11 cellular contexts compared by ENCODE assay signal in the genomic region with DNA sequence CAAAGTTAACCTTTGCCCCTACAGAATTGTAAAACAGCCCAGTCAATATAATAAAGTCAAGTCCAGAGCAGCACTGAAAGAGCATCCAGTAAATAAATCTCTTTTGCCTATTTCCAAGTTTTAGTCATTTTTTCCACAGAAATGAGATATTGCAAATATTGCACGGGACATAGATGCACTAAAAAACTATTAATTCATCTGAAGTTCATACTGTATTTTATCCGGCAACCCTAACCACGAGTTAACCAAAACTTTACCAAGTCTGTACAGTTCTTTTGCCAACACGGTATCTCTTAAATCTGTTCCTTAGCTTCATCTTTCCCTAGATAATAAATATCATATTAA. TPM values are rescaled to one million over a fixed set of nuclear protein-coding genes. Genes with fewer than 3 reads are reported as not detected.
DNase-seq lines count a peak whose midpoint lies in the region; ATAC-seq, FAIRE-seq and TF ChIP-seq lines count a peak whose summit lies in the region.
"Had no signal": no experiment of that assay in that cellular context is flagged by ENCODE, and none has a peak within 500 bp of the region (broad histone marks: within the 10 kb centered on the region; RNA-seq: fewer than 3 reads in every experiment).

No MANE protein-coding gene starts in this region.

- no peak overlapping the region; a peak in 1 of 22 replicates for H3K4me2 ChIP-seq in BLaER1 treated with 17β-estradiol and CSF1 and Interleukin-3, amounts not matched to agents 10 nM and 100 nM
- H3K4me2 ChIP-seq in Karpas-422 (ENCODE audit: low read depth, low read length, poor library complexity, severe bottlenecking) (peak overlapping the region; percentile 53), GM12878 (ENCODE audit: control insufficient read depth, insufficient read depth) (no peak overlapping the region)

- SMC1A ChIA-PET in GM12878 (lab: Charles Lee; ENCODE audit: uncharacterized antibody, unreplicated experiment), result interaction anchor here (0.6 to 6.9 kb wide), 16 partner anchors 8 to 1000 kb away, joined by 3 to 71 read pairs (median 5); partner anchors contain the start of genes ANKAR and OSGEPL1

- peak overlapping the region in 4 of 11 experiments; percentile 6 to 44 (median 20); a peak in 4 of 22 replicates for H3K9ac ChIP-seq in BLaER1 treated with 17β-estradiol and CSF1 and Interleukin-3, amounts not matched to agents 10 nM and 100 nM
- peak overlapping the region; percentile 37 for H3K9ac ChIP-seq in Karpas-422 (ENCODE audit: low read length)
- H3K9ac ChIP-seq in GM12878 (ENCODE audit: control insufficient read depth, insufficient read depth, low read length), result no peak overlapping the region

- TF ChIP-seq EP300 in GM12878 (IDR thresholded peaks at IDR 0.05; ENCODE audit: borderline replicate concordance in 1 of 2, control insufficient read depth in 1 of 2, low read depth in 2 of 2, low read length in 2 of 2), result no peak

- in situ Hi-C loops in GM12878 (cut with MboI), result no loop called here

- H2AFZ ChIP-seq in Karpas-422 (ENCODE audit: low read length) (peak overlapping the region; percentile 73), GM12878 (ENCODE audit: control insufficient read depth, low read depth, low read length) (no peak overlapping the region)

- POLR2A ChIA-PET in GM12878 (lab: Charles Lee), result interaction anchor here (0.5 to 2.4 kb wide), 6 partner anchors 9 to 338 kb away, joined by 3 to 11 read pairs (median 6); partner anchors contain the start of gene ANKAR

- H3K9me2 ChIP-seq in Karpas-422 (replicated peaks; ENCODE audit: insufficient read depth, low read length), result no peaks in the 10 kb centered on the region

- H3K27me3 ChIP-seq in BLaER1 treated with 17β-estradiol and CSF1 and Interleukin-3, amounts not matched to agents 10 nM and 100 nM, result no peaks in the 10 kb centered on the region
- H3K27me3 ChIP-seq in Karpas-422 (ENCODE audit: low read length) (no peaks in the 10 kb centered on the region), GM12878 (replicated peaks in 1 of 2; ENCODE audit: control insufficient read depth in 2 of 2, insufficient read depth in 2 of 2, low read length in 1 of 2) (no peaks in the 10 kb centered on the region), psoas muscle (ENCODE audit: insufficient read depth in 3 of 3, low read length in 2 of 3) (no peaks in the 10 kb centered on the region)
- H3K27me3 ChIP-seq: body of pancreas, heart left ventricle, suprapubic skin had no signal

- H3K9me3 ChIP-seq in BLaER1 treated with 17β-estradiol and CSF1 and Interleukin-3, amounts not matched to agents 10 nM and 100 nM (replicated peaks in 1 of 11), result no peaks in the 10 kb centered on the region
- no peaks in the 10 kb centered on the region for H3K9me3 ChIP-seq in Karpas-422 (ENCODE audit: low read length)
- no peaks in the 10 kb centered on the region for H3K9me3 ChIP-seq in GM12878 (replicated peaks; ENCODE audit: control insufficient read depth, insufficient read depth, low read length)
- H3K9me3 ChIP-seq in psoas muscle, result no peaks in the 10 kb centered on the region
- H3K9me3 ChIP-seq: body of pancreas, heart left ventricle, suprapubic skin had no signal

- no peak overlapping the region for H3K4me3 ChIP-seq in BLaER1 treated with 17β-estradiol and CSF1 and Interleukin-3, amounts not matched to agents 10 nM and 100 nM
- peak overlapping the region; percentile 37; the same call in 1 of the 2 replicates for H3K4me3 ChIP-seq in Karpas-422 (ENCODE audit: low read length)
- no peak overlapping the region for H3K4me3 ChIP-seq in GM12878
- H3K4me3 ChIP-seq in psoas muscle, result peak overlapping the region; percentile 88

- peak overlapping the region in 8 of 11 experiments; percentile 30 to 58 (median 43); a peak in 12 of 22 replicates for H3K27ac ChIP-seq in BLaER1 treated with 17β-estradiol and CSF1 and Interleukin-3, amounts not matched to agents 10 nM and 100 nM
- H3K27ac ChIP-seq in Karpas-422 (ENCODE audit: low read length) (no peak overlapping the region), GM12878 (ENCODE audit: control insufficient read depth, insufficient read depth) (no peak overlapping the region), psoas muscle (peak overlapping the region; percentile 44)

- TF ChIP-seq CTCF in GM12878 (IDR thresholded peaks at IDR 0.05 in 2 of 3, conservative IDR thresholded peaks at IDR 0.05 in 1 of 3; ENCODE audit: control insufficient read depth in 2 of 3, extremely low read depth in 1 of 3, insufficient read depth in 1 of 3, low read depth in 3 of 3, low read length in 3 of 3), result no peak
- no peak for TF ChIP-seq CTCF in psoas muscle (IDR thresholded peaks at IDR 0.05)

- ATAC-seq in GM12878 (no peak), psoas muscle (no peak), HG03108 (IDR thresholded peaks at IDR 0.05; ENCODE audit: unreplicated experiment) (no peak), GM19463 (IDR thresholded peaks at IDR 0.05; ENCODE audit: unreplicated experiment) (no peak)

- H4K20me1 ChIP-seq in BLaER1 treated with 17β-estradiol and CSF1 and Interleukin-3, amounts not matched to agents 10 nM and 100 nM, result peaks cover 0 to 29% (median 11%) of the 10 kb centered on the region in 11 experiments; a peak in 9 of 22 replicates
- H4K20me1 ChIP-seq in Karpas-422 (ENCODE audit: insufficient read depth, low read depth, low read length) (peaks cover 6% of the 10 kb centered on the region; the same call in 1 of the 2 replicates), GM12878 (ENCODE audit: control insufficient read depth, insufficient read depth) (no peaks in the 10 kb centered on the region)

- RAD21 ChIA-PET in GM12878 (lab: Charles Lee; ENCODE audit: unreplicated experiment), result interaction anchor here (0.6 to 2.3 kb wide), 15 partner anchors 11 to 691 kb away, joined by 3 to 14 read pairs (median 3); partner anchors contain the start of genes ANKAR, MSTN, ORMDL1 and PMS1

- BruUV-seq in GM12878 (replicated peaks; lab: Mats Ljungman, UMichigan), result no TSS peak

- no peak for DNase-seq in Karpas-422
- DNase-seq in GM12878 (ENCODE audit: low read depth, low spot score), result no peak
- DNase-seq in psoas muscle, result no peak
- DNase-seq in effector CD4-positive, alpha-beta T cell, result no peak
- DNase-seq in frontal cortex (ENCODE audit: low spot score in 2 of 2), result no peak

- intact Hi-C loops in GM12878 (cut with micrococcal nuclease; ENCODE audit: unreplicated experiment) (loop anchor here (1.0 to 5.0 kb wide), 8 partner anchors 14 to 522 kb away; partner anchors contain the start of genes ANKAR, ORMDL1, OSGEPL1 and PMS1), psoas muscle (cut with DNase I) (loop anchor here (1.0 to 10.0 kb wide), 4 partner anchors 37 to 414 kb away; partner anchors contain the start of gene OSGEPL1 (in 1 of the 2))

- CTCF ChIA-PET in GM12878 (lab: Yijun Ruan, JAX), result interaction anchor here (0.6 to 9.9 kb wide), 21 partner anchors 11 to 658 kb away, joined by 3 to 163 read pairs (median 4); partner anchors contain the start of genes ANKAR and OSGEPL1

- H3K4me1 ChIP-seq in BLaER1 treated with 17β-estradiol and CSF1 and Interleukin-3, amounts not matched to agents 10 nM and 100 nM, result peaks cover 23 to 38% (median 30%) of the 10 kb centered on the region in 10 experiments
- H3K4me1 ChIP-seq in Karpas-422 (ENCODE audit: low read length) (peaks cover 28% of the 10 kb centered on the region), GM12878 (ENCODE audit: control insufficient read depth, insufficient read depth, low read length) (peaks cover 13% of the 10 kb centered on the region; the same call in 1 of the 2 replicates), psoas muscle (peaks cover 20% of the 10 kb centered on the region)

- peaks cover 2 to 27% (median 12%) of the 10 kb centered on the region in 11 experiments; a peak in 19 of 22 replicates for H3K36me3 ChIP-seq in BLaER1 treated with 17β-estradiol and CSF1 and Interleukin-3, amounts not matched to agents 10 nM and 100 nM
- H3K36me3 ChIP-seq in Karpas-422 (ENCODE audit: insufficient read depth, low read length), result peaks cover 17% of the 10 kb centered on the region; the same call in 1 of the 2 replicates
- peaks cover 0 to under 1% of the 10 kb centered on the region in 2 experiments; a peak in 1 of 4 replicates for H3K36me3 ChIP-seq in GM12878 (ENCODE audit: control insufficient read depth in 2 of 2, insufficient read depth in 2 of 2, low read length in 1 of 2)
- peaks cover 0 to 5% of the 10 kb centered on the region in 2 donors for H3K36me3 ChIP-seq in psoas muscle (ENCODE audit: insufficient read depth in 1 of 2, low read depth in 1 of 2)

- WGBS in GM12878 (ENCODE audit: insufficient coverage, insufficient replicate concordance, low lambda C conversion rate, missing lambda C conversion rate), result 0% methylated on average over 4 of the region's 4 CpGs
- 9 to 10% (median 10%) methylated on average over 4 of the region's 4 CpGs for whole genome bisulfite sequencing in psoas muscle, 3 donors

- no peak for FAIRE-seq in GM12878 (lab: Jason Lieb, UNC)
- FAIRE-seq in frontal cortex (lab: Jason Lieb, UNC), result no peak

- no peak for TF ChIP-seq RAD21 in GM12878 (IDR thresholded peaks at IDR 0.05; ENCODE audit: insufficient read depth, low read depth, low read length)

- no peak for TF ChIP-seq POLR2A in GM12878 (IDR thresholded peaks at IDR 0.05; ENCODE audit: low read depth, low read length)

- peaks cover 41% of the 10 kb centered on the region for H3K79me2 ChIP-seq in Karpas-422 (ENCODE audit: low read length)
- H3K79me2 ChIP-seq in GM12878 (ENCODE audit: control insufficient read depth, insufficient read depth, low read length), result peaks cover 34% of the 10 kb centered on the region

RNA-seq across cellular contexts. Expression of gene ASNSD1, which starts 0.5 kb away (rescaled TPM):
- total RNA-seq in Karpas-422 (2014; rRNA removed; shearing (Covaris generic); ENCODE audit: low replicate concordance), result 35.4 and 43.8 TPM in 2 replicates
- 26.2 and 27.2 TPM in 2 replicates for total RNA-seq in GM12878 (2013; cell fraction: nucleolus; rRNA removed)
- total RNA-seq in GM12878 (2014; rRNA removed) (48.0 and 58.4 TPM in 2 replicates), GM12878 (2014; rRNA removed; fragmentation: Illumina TruSeq; extraction: Trizol) (71.5 and 79.3 TPM in 2 replicates), GM12878 (2021) (39.5 and 43.2 TPM in 2 replicates), psoas muscle (10 to 100 TPM; 50.8 to 67.0 (median 62.0) TPM), frontal cortex (133 TPM)
- polyA plus RNA-seq in GM12878 (2011; ENCODE audit: low read depth), result 42.4 TPM
- polyA plus RNA-seq in GM12878 (2011; rRNA removed) (39.1 and 63.6 TPM in 2 replicates), GM12878 (2014; fragmentation: Illumina TruSeq; extraction: Trizol) (89.8 and 119 TPM in 2 replicates), GM12878 (2014; fragmentation: Nextera tagmentation; extraction: Ambion mirVana) (10 to 100 TPM; 70.1 to 74.1 TPM), GM12878 (2014; rRNA removed) (37.6 and 42.6 TPM in 2 replicates), GM12878 (2016; fragmentation: Nextera tagmentation; extraction: Ambion mirVana) (10 to 100 TPM; 77.4 to 82.1 TPM), psoas muscle (100 to 1,000 TPM in 1 of 3 donors, 10 to 100 TPM in 2; 57.9 to 148 (median 66.6) TPM)
- polyA plus RNA-seq in GM12878 (2011; cell fraction: cytosol; rRNA removed), result 12.1 and 12.3 TPM in 2 replicates
- 16.0 and 17.7 TPM in 2 replicates for polyA plus RNA-seq in GM12878 (2011; cell fraction: nucleus; rRNA removed)
- 32.1 and 32.6 TPM in 2 replicates for polyA plus RNA-seq in GM12878 (2012)
- 24.7 and 31.5 TPM in 2 replicates for polyA minus RNA-seq in GM12878 (2011; rRNA and poly(A)+ RNA removed)
- polyA minus RNA-seq in GM12878 (2011; cell fraction: cytosol; rRNA and poly(A)+ RNA removed), result 21.3 and 31.0 TPM in 2 replicates
- 13.3 and 16.4 TPM in 2 replicates for polyA minus RNA-seq in GM12878 (2011; cell fraction: nucleus; rRNA and poly(A)+ RNA removed)

RNA-seq across cellular contexts. Expression of gene ANKAR, which starts 13.7 kb away (rescaled TPM):
- total RNA-seq in Karpas-422 (2014; rRNA removed; shearing (Covaris generic); ENCODE audit: low replicate concordance), result 5.7 and 24.9 TPM in 2 replicates
- total RNA-seq in GM12878 (2013; cell fraction: nucleolus; rRNA removed), result 19.2 and 21.8 TPM in 2 replicates
- 3.9 and 4.1 TPM in 2 replicates for total RNA-seq in GM12878 (2014; rRNA removed)
- 4.2 and 5.2 TPM in 2 replicates for total RNA-seq in GM12878 (2014; rRNA removed; fragmentation: Illumina TruSeq; extraction: Trizol)
- total RNA-seq in GM12878 (2021), result 1.7 and 2.0 TPM in 2 replicates
- polyA plus RNA-seq in GM12878 (2011; ENCODE audit: low read depth), result 0.87 TPM
- polyA plus RNA-seq in GM12878 (2011; rRNA removed), result 1.7 and 2.4 TPM in 2 replicates
- 0.33 and 0.67 TPM in 2 replicates for polyA plus RNA-seq in GM12878 (2011; cell fraction: cytosol; rRNA removed)
- 1.4 and 1.5 TPM in 2 replicates for polyA plus RNA-seq in GM12878 (2011; cell fraction: nucleus; rRNA removed)
- 1.5 and 1.7 TPM in 2 replicates for polyA plus RNA-seq in GM12878 (2012)
- polyA plus RNA-seq in GM12878 (2014; fragmentation: Illumina TruSeq; extraction: Trizol), result 2.4 and 2.5 TPM in 2 replicates
- polyA plus RNA-seq in GM12878 (2014; fragmentation: Nextera tagmentation; extraction: Ambion mirVana), result 1 to 10 TPM; 1.3 to 2.9 TPM
- 2.9 and 3.0 TPM in 2 replicates for polyA plus RNA-seq in GM12878 (2014; rRNA removed)
- 1 to 10 TPM; 1.9 to 3.3 TPM for polyA plus RNA-seq in GM12878 (2016; fragmentation: Nextera tagmentation; extraction: Ambion mirVana)
- 2.3 and 2.5 TPM in 2 replicates for polyA minus RNA-seq in GM12878 (2011; rRNA and poly(A)+ RNA removed)
- 0.40 and 1.4 TPM in 2 replicates for polyA minus RNA-seq in GM12878 (2011; cell fraction: cytosol; rRNA and poly(A)+ RNA removed)
- 2.9 and 5.5 TPM in 2 replicates for polyA minus RNA-seq in GM12878 (2011; cell fraction: nucleus; rRNA and poly(A)+ RNA removed)
- total RNA-seq in psoas muscle, result 1 to 10 TPM; 4.1 to 8.7 (median 6.0) TPM
- polyA plus RNA-seq in psoas muscle, result 1 to 10 TPM in 1 of 3 donors, under 1 TPM in 2; 0.72 to 3.6 (median 0.98) TPM
- total RNA-seq in frontal cortex, result 52.2 TPM

Comparison
In these comparisons a context has a peak if more than half of its experiments do, and no peak if none do; other contexts are left out.
1. H3K27ac ChIP-seq: peak in BLaER1 treated with 17β-estradiol and CSF1 and Interleukin-3, amounts not matched to agents 10 nM and 100 nM (8 of 11) and psoas muscle (single experiment); none in Karpas-422 (single experiment) and GM12878 (single experiment).
2. H3K4me3 ChIP-seq: peak in Karpas-422 (single experiment) and psoas muscle (single experiment); none in BLaER1 treated with 17β-estradiol and CSF1 and Interleukin-3, amounts not matched to agents 10 nM and 100 nM (0 of 10) and GM12878 (single experiment).